11 cellular contexts compared by ENCODE assay signal in the genomic region with DNA sequence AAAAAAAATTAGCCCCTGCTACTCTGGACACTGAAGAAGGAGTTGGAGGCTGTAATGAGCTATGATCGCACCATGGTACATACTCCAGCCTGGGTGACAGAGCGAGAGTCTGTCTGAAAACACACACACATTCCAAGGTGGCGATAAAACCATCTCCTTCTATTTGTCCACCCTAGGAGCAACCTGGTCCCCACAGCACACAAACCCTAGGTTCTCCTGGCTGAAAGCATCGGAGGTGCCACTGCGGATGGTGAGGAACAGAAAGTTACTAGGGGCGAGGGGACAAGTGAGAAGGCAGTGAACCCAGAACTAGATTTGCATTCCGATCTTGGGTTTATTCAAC. TPM values are rescaled to one million over a fixed set of nuclear protein-coding genes. Genes with fewer than 3 reads are reported as not detected.
A peak's percentile ranks its signal among the peaks of the same experiment; 100 is the strongest.
DNase-seq lines count a peak whose midpoint lies in the region; ATAC-seq, FAIRE-seq and TF ChIP-seq lines count a peak whose summit lies in the region.
"Had no signal": no experiment of that assay in that cellular context is flagged by ENCODE, and none has a peak within 500 bp of the region (broad histone marks: within the 10 kb centered on the region; RNA-seq: fewer than 3 reads in every experiment).

No MANE protein-coding gene starts in this region.

- H3K79me2 ChIP-seq in K562 (ENCODE audit: control insufficient read depth, insufficient read depth, low read length), result peaks cover 47% of the 10 kb centered on the region

- no peaks in the 10 kb centered on the region for H3K9me3 ChIP-seq in K562 (replicated peaks; ENCODE audit: control insufficient read depth, insufficient read depth, low read depth, low read length)

- no peak overlapping the region; the same call in 2 of the 3 replicates for H3K27ac ChIP-seq in K562 (ENCODE audit: extremely low read depth, low read depth, low read length)

- intact Hi-C loops in K562 (cut with micrococcal nuclease), result loop anchor here (5.0 kb wide), 1 partner anchor 55 kb away; the partner anchor contains the start of gene CASKIN1

- peaks cover 11% of the 10 kb centered on the region for H3K4me1 Mint-ChIP-seq in activated CD8-positive, alpha-beta memory T cell treated with anti-CD3 and anti-CD28 coated beads, Interleukin-2, amount 10 ng/mL, durations not matched to agents 7 days and 5 days
- peaks cover 20% of the 10 kb centered on the region for H3K4me1 Mint-ChIP-seq in osteocyte (ENCODE audit: unreplicated experiment)

- peaks cover 43% of the 10 kb centered on the region for H3K36me3 Mint-ChIP-seq in activated CD8-positive, alpha-beta memory T cell treated with anti-CD3 and anti-CD28 coated beads, Interleukin-2, amount 10 ng/mL, durations not matched to agents 7 days and 5 days
- peaks cover 34% of the 10 kb centered on the region for H3K36me3 Mint-ChIP-seq in osteocyte (ENCODE audit: unreplicated experiment)

- no peak for ATAC-seq in activated CD8-positive, alpha-beta memory T cell treated with anti-CD3 and anti-CD28 coated beads, Interleukin-2, amount 10 ng/mL, durations not matched to agents 7 days and 5 days
- ATAC-seq in K562 (no peak), HG03159 (IDR thresholded peaks at IDR 0.05; ENCODE audit: unreplicated experiment) (no peak)

- POLR2A ChIA-PET in K562 (lab: Yijun Ruan, JAX), result interaction anchor here (0.6 to 3.7 kb wide), 9 partner anchors 9 to 250 kb away, joined by 3 to 40 read pairs (median 14); partner anchors contain the start of genes PGP, RNPS1 and TRAF7

- H3K9me3 Mint-ChIP-seq in activated CD8-positive, alpha-beta memory T cell treated with anti-CD3 and anti-CD28 coated beads, Interleukin-2, amount 10 ng/mL, durations not matched to agents 7 days and 5 days (ENCODE audit: low read depth), result no peaks in the 10 kb centered on the region
- H3K9me3 Mint-ChIP-seq in osteocyte (ENCODE audit: unreplicated experiment), result no peaks in the 10 kb centered on the region

- H3K27me3 Mint-ChIP-seq in activated CD8-positive, alpha-beta memory T cell treated with anti-CD3 and anti-CD28 coated beads, Interleukin-2, amount 10 ng/mL, durations not matched to agents 7 days and 5 days, result no peaks in the 10 kb centered on the region
- no peaks in the 10 kb centered on the region for H3K27me3 Mint-ChIP-seq in osteocyte (ENCODE audit: unreplicated experiment)

- H4K20me1 ChIP-seq in K562 (replicated peaks; ENCODE audit: control insufficient read depth, insufficient read depth, low read length), result 0 out of 2 replicates have a peak, but pooled peaks cover 3% of the 10 kb centered on the region

- TF ChIP-seq EP300 in K562 (IDR thresholded peaks at IDR 0.05; ENCODE audit: low read length), result no peak

- FAIRE-seq in K562 (lab: Jason Lieb, UNC), result peak; percentile 15

- no peak overlapping the region for H3K9ac ChIP-seq in K562 (ENCODE audit: insufficient read depth in 1 of 2, low read depth in 2 of 2, low read length in 2 of 2)

- BruUV-seq in K562 (replicated peaks; lab: Mats Ljungman, UMichigan), result no TSS peak

- TF ChIP-seq RAD21 in K562 (CRISPR knock-in tag; conservative IDR thresholded peaks at IDR 0.05 in 1 of 2, IDR thresholded peaks at IDR 0.05 in 1 of 2), result no peak

- H3K27me3 ChIP-seq in K562 (ENCODE audit: control insufficient read depth in 2 of 2, insufficient read depth in 2 of 2, low read length in 2 of 2), result no peaks in the 10 kb centered on the region

- H3K36me3 ChIP-seq in K562 (ENCODE audit: control insufficient read depth, insufficient read depth, low read length), result peaks cover 74% of the 10 kb centered on the region

- WGBS in K562 (ENCODE audit: insufficient coverage, low coverage, missing lambda C conversion rate), result 94% methylated on average over 7 of the region's 7 CpGs

- TF ChIP-seq POLR2A in K562 (conservative IDR thresholded peaks at IDR 0.05), result no peak

- H3K4me3 Mint-ChIP-seq in activated CD8-positive, alpha-beta memory T cell treated with anti-CD3 and anti-CD28 coated beads, Interleukin-2, amount 10 ng/mL, durations not matched to agents 7 days and 5 days, result peak overlapping the region; percentile 26
- H3K4me3 Mint-ChIP-seq in osteocyte (ENCODE audit: unreplicated experiment), result no peak overlapping the region

- peaks cover 8 to 24% of the 10 kb centered on the region in 2 experiments for H3K4me1 ChIP-seq in K562 (replicated peaks in 1 of 2; ENCODE audit: control insufficient read depth in 2 of 2, insufficient read depth in 2 of 2, low read length in 2 of 2)

- no peaks in the 10 kb centered on the region for H3K9me1 ChIP-seq in K562 (ENCODE audit: control insufficient read depth, insufficient read depth, low read length)

- peak overlapping the region; percentile 36 for H3K27ac Mint-ChIP-seq in activated CD8-positive, alpha-beta memory T cell treated with anti-CD3 and anti-CD28 coated beads, Interleukin-2, amount 10 ng/mL, durations not matched to agents 7 days and 5 days
- peak overlapping the region; percentile 69 for H3K27ac Mint-ChIP-seq in osteocyte (ENCODE audit: unreplicated experiment)

- in situ Hi-C loops in K562 (cut with MboI), result no loop called here

- no peak for DNase-seq in activated CD8-positive, alpha-beta memory T cell treated with anti-CD3 and anti-CD28 coated beads, Interleukin-2, amount 10 ng/mL, durations not matched to agents 7 days and 5 days
- DNase-seq in activated CD8-positive, alpha-beta memory T cell treated with anti-CD3 and anti-CD28 coated beads, Interleukin-2, amount 50 U/mL, for 48 hours, result no peak
- peak; percentile 44 for DNase-seq in M059J (ENCODE audit: low read depth)
- DNase-seq in K562 (ENCODE audit: extremely low read depth in 1 of 4, low spot score in 3 of 4), result no peak
- no peak for DNase-seq in osteocyte (ENCODE audit: extremely low spot score, unreplicated experiment)
- DNase-seq in SW480 (ENCODE audit: low spot score), result no peak
- no peak for DNase-seq in Ammon's horn (ENCODE audit: low spot score)
- DNase-seq: activated CD4-positive, alpha-beta T cell treated with anti-CD3 and anti-CD28 coated beads, Interleukin-2, amount 50 U/mL, for 1 hour; anterior cingulate cortex; NCI-H2227 treated with DMSO at 0.1 percent for 48 hours had no signal

- H3K4me3 ChIP-seq in K562, result no peak overlapping the region

- H3K4me2 ChIP-seq in K562 (ENCODE audit: insufficient read depth, low read length), result no peak overlapping the region

- CTCF ChIA-PET in activated CD8-positive, alpha-beta memory T cell treated with anti-CD3 and anti-CD28 coated beads, Interleukin-2, amount 10 ng/mL, durations not matched to agents 7 days and 5 days (lab: Charles Lee), result interaction anchor here (1.2 to 4.1 kb wide), 8 partner anchors 11 to 261 kb away, joined by 3 to 18 read pairs (median 6); partner anchors contain the start of genes ATP6V0C and RNPS1
- CTCF ChIA-PET in K562 (lab: Yijun Ruan, JAX; ENCODE audit: low intra/inter-chr PET ratio), result no interaction called here

- no peak overlapping the region for H2AFZ ChIP-seq in K562 (ENCODE audit: low read depth, low read length)

- TF ChIP-seq CTCF in K562 (IDR thresholded peaks at IDR 0.05 in 2 of 3, conservative IDR thresholded peaks at IDR 0.05 in 1 of 3; ENCODE audit: insufficient read depth in 2 of 3, low read depth in 1 of 3, low read length in 3 of 3) (no peak), osteocyte (IDR thresholded peaks at IDR 0.05) (no peak)

RNA-seq across cellular contexts. Expression of gene ECI1, which starts 1.4 kb away (rescaled TPM):
- 10 to 100 TPM; 48.9 to 57.3 TPM for total RNA-seq in activated CD8-positive, alpha-beta memory T cell treated with anti-CD3 and anti-CD28 coated beads, Interleukin-2, amount 10 ng/mL, durations not matched to agents 7 days and 5 days
- total RNA-seq in M059J (2014; rRNA removed; shearing (Covaris generic)), result 37.3 and 75.1 TPM in 2 replicates
- total RNA-seq in K562 (2011; cell fraction: chromatin; rRNA removed; ENCODE audit: low replicate concordance), result 82.7 and 201 TPM in 2 replicates
- 140 and 148 TPM in 2 replicates for total RNA-seq in K562 (2011; cell fraction: nucleolus; rRNA removed)
- total RNA-seq in K562 (2011; cell fraction: nucleoplasm; rRNA removed), result 85.4 and 93.3 TPM in 2 replicates
- 175 and 241 TPM in 2 replicates for total RNA-seq in K562 (2014; rRNA removed)
- total RNA-seq in K562 (2014; rRNA removed; fragmentation: Illumina TruSeq; extraction: Trizol), result 21.4 and 22.6 TPM in 2 replicates
- total RNA-seq in K562 (2015; rRNA removed; fragmentation: Illumina TruSeq; extraction: Trizol), result 54.0 and 55.0 TPM in 2 replicates
- 172 and 181 TPM in 2 replicates for total RNA-seq in K562 (2021)
- 70.5 and 106 TPM in 2 replicates for polyA plus RNA-seq in K562 (2011; rRNA removed)
- polyA plus RNA-seq in K562 (2011; cell fraction: cytosol; rRNA removed), result 147 and 284 TPM in 2 replicates
- polyA plus RNA-seq in K562 (2011; cell fraction: nucleus; rRNA removed), result 105 and 118 TPM in 2 replicates
- 136 and 268 TPM in 2 replicates for polyA plus RNA-seq in K562 (2012)
- 32.0 and 72.2 TPM in 2 replicates for polyA plus RNA-seq in K562 (2014; fragmentation: Illumina TruSeq; extraction: Trizol)
- polyA plus RNA-seq in K562 (2014; fragmentation: Nextera tagmentation; extraction: Ambion mirVana), result 1 to 10 TPM; 4.7 to 7.6 TPM
- polyA plus RNA-seq in K562 (2014; rRNA removed), result 189 and 199 TPM in 2 replicates
- polyA minus RNA-seq in K562 (2011; rRNA and poly(A)+ RNA removed), result 14.3 and 21.6 TPM in 2 replicates
- polyA minus RNA-seq in K562 (2011; cell fraction: cytosol; rRNA and poly(A)+ RNA removed), result 51.2 and 72.4 TPM in 2 replicates
- polyA minus RNA-seq in K562 (2011; cell fraction: nucleus; rRNA and poly(A)+ RNA removed), result 26.7 and 36.3 TPM in 2 replicates
- total RNA-seq in osteocyte, result 46.4 and 48.1 TPM in 2 replicates

RNA-seq across cellular contexts. Expression of gene RNPS1, which starts 15.1 kb away (rescaled TPM):
- total RNA-seq in activated CD8-positive, alpha-beta memory T cell treated with anti-CD3 and anti-CD28 coated beads, Interleukin-2, amount 10 ng/mL, durations not matched to agents 7 days and 5 days, result 100 to 1,000 TPM; 310 to 324 TPM
- total RNA-seq in M059J (2014; rRNA removed; shearing (Covaris generic)), result 164 and 181 TPM in 2 replicates
- 373 and 378 TPM in 2 replicates for total RNA-seq in K562 (2011; cell fraction: chromatin; rRNA removed; ENCODE audit: low replicate concordance)
- 251 and 274 TPM in 2 replicates for total RNA-seq in K562 (2011; cell fraction: nucleolus; rRNA removed)
- total RNA-seq in K562 (2011; cell fraction: nucleoplasm; rRNA removed), result 357 and 477 TPM in 2 replicates
- total RNA-seq in K562 (2014; rRNA removed) (252 and 305 TPM in 2 replicates), K562 (2014; rRNA removed; fragmentation: Illumina TruSeq; extraction: Trizol) (122 and 138 TPM in 2 replicates), K562 (2015; rRNA removed; fragmentation: Illumina TruSeq; extraction: Trizol) (188 and 196 TPM in 2 replicates), K562 (2021) (338 and 343 TPM in 2 replicates), osteocyte (140 and 149 TPM in 2 replicates)
- polyA plus RNA-seq in K562 (2011; rRNA removed) (202 and 211 TPM in 2 replicates), K562 (2014; fragmentation: Illumina TruSeq; extraction: Trizol) (307 and 351 TPM in 2 replicates), K562 (2014; fragmentation: Nextera tagmentation; extraction: Ambion mirVana) (10 to 100 TPM; 44.9 to 50.6 TPM), K562 (2014; rRNA removed) (286 and 343 TPM in 2 replicates)
- polyA plus RNA-seq in K562 (2011; cell fraction: cytosol; rRNA removed), result 319 and 500 TPM in 2 replicates
- polyA plus RNA-seq in K562 (2011; cell fraction: nucleus; rRNA removed), result 227 and 282 TPM in 2 replicates
- polyA plus RNA-seq in K562 (2012), result 240 and 340 TPM in 2 replicates
- 122 and 170 TPM in 2 replicates for polyA minus RNA-seq in K562 (2011; rRNA and poly(A)+ RNA removed)
- 137 and 148 TPM in 2 replicates for polyA minus RNA-seq in K562 (2011; cell fraction: cytosol; rRNA and poly(A)+ RNA removed)
- polyA minus RNA-seq in K562 (2011; cell fraction: nucleus; rRNA and poly(A)+ RNA removed), result 71.2 and 87.7 TPM in 2 replicates

RNA-seq across cellular contexts. Expression of gene DNASE1L2, which starts 16.5 kb away (rescaled TPM):
- 1 to 10 TPM; 1.5 to 2.0 TPM for total RNA-seq in activated CD8-positive, alpha-beta memory T cell treated with anti-CD3 and anti-CD28 coated beads, Interleukin-2, amount 10 ng/mL, durations not matched to agents 7 days and 5 days
- total RNA-seq in M059J (2014; rRNA removed; shearing (Covaris generic)), result 0.64 TPM in 1 of 2 replicates, not detected in the other
- 8.6 and 40.6 TPM in 2 replicates for total RNA-seq in K562 (2011; cell fraction: chromatin; rRNA removed; ENCODE audit: low replicate concordance)
- 34.9 and 37.8 TPM in 2 replicates for total RNA-seq in K562 (2011; cell fraction: nucleolus; rRNA removed)
- total RNA-seq in K562 (2011; cell fraction: nucleoplasm; rRNA removed), result 12.8 and 15.3 TPM in 2 replicates
- total RNA-seq in K562 (2014; rRNA removed) (2.2 and 2.6 TPM in 2 replicates), K562 (2014; rRNA removed; fragmentation: Illumina TruSeq; extraction: Trizol) (0.11 TPM in 1 of 2 replicates, not detected in the other), K562 (2015; rRNA removed; fragmentation: Illumina TruSeq; extraction: Trizol) (1.9 and 2.1 TPM in 2 replicates), K562 (2021) (2.7 and 4.1 TPM in 2 replicates), osteocyte (1.2 and 1.7 TPM in 2 replicates)
- polyA plus RNA-seq in K562 (2011; rRNA removed) (1.6 and 4.6 TPM in 2 replicates), K562 (2014; fragmentation: Illumina TruSeq; extraction: Trizol) (0.25 and 0.83 TPM in 2 replicates), K562 (2014; fragmentation: Nextera tagmentation; extraction: Ambion mirVana) (under 1 TPM in 1 of 2 experiments, not detected in 1; 0.08 TPM), K562 (2014; rRNA removed) (2.5 and 3.1 TPM in 2 replicates)
- 2.3 and 6.0 TPM in 2 replicates for polyA plus RNA-seq in K562 (2011; cell fraction: cytosol; rRNA removed)
- 47.3 and 57.1 TPM in 2 replicates for polyA plus RNA-seq in K562 (2011; cell fraction: nucleus; rRNA removed)
- polyA plus RNA-seq in K562 (2012), result 2.7 and 5.3 TPM in 2 replicates
- 0.11 and 0.45 TPM in 2 replicates for polyA minus RNA-seq in K562 (2011; rRNA and poly(A)+ RNA removed)
- polyA minus RNA-seq in K562 (2011; cell fraction: cytosol; rRNA and poly(A)+ RNA removed), result 0.38 and 1.8 TPM in 2 replicates
- polyA minus RNA-seq in K562 (2011; cell fraction: nucleus; rRNA and poly(A)+ RNA removed), result 5.1 and 6.1 TPM in 2 replicates

RNA-seq across cellular contexts. Expression of gene E4F1, which starts 29.4 kb away (rescaled TPM):
- total RNA-seq in activated CD8-positive, alpha-beta memory T cell treated with anti-CD3 and anti-CD28 coated beads, Interleukin-2, amount 10 ng/mL, durations not matched to agents 7 days and 5 days, result 10 to 100 TPM; 31.3 to 37.1 TPM
- 9.6 and 20.1 TPM in 2 replicates for total RNA-seq in M059J (2014; rRNA removed; shearing (Covaris generic))
- 59.2 and 250 TPM in 2 replicates for total RNA-seq in K562 (2011; cell fraction: chromatin; rRNA removed; ENCODE audit: low replicate concordance)
- 208 and 236 TPM in 2 replicates for total RNA-seq in K562 (2011; cell fraction: nucleolus; rRNA removed)
- total RNA-seq in K562 (2011; cell fraction: nucleoplasm; rRNA removed), result 68.1 and 94.3 TPM in 2 replicates
- total RNA-seq in K562 (2014; rRNA removed) (94.9 and 97.1 TPM in 2 replicates), K562 (2014; rRNA removed; fragmentation: Illumina TruSeq; extraction: Trizol) (3.7 and 5.5 TPM in 2 replicates), K562 (2015; rRNA removed; fragmentation: Illumina TruSeq; extraction: Trizol) (33.1 and 37.3 TPM in 2 replicates), K562 (2021) (53.2 and 63.2 TPM in 2 replicates), osteocyte (24.3 and 26.9 TPM in 2 replicates)
- polyA plus RNA-seq in K562 (2011; rRNA removed) (20.4 and 32.0 TPM in 2 replicates), K562 (2014; fragmentation: Illumina TruSeq; extraction: Trizol) (5.6 and 23.2 TPM in 2 replicates), K562 (2014; fragmentation: Nextera tagmentation; extraction: Ambion mirVana) (under 1 TPM; 0.48 to 0.96 TPM), K562 (2014; rRNA removed) (58.7 and 62.7 TPM in 2 replicates)
- polyA plus RNA-seq in K562 (2011; cell fraction: cytosol; rRNA removed), result 27.5 and 65.2 TPM in 2 replicates
- polyA plus RNA-seq in K562 (2011; cell fraction: nucleus; rRNA removed), result 215 and 329 TPM in 2 replicates
- polyA plus RNA-seq in K562 (2012), result 34.9 and 35.9 TPM in 2 replicates
- polyA minus RNA-seq in K562 (2011; rRNA and poly(A)+ RNA removed), result 5.5 and 8.4 TPM in 2 replicates
- 30.6 and 30.9 TPM in 2 replicates for polyA minus RNA-seq in K562 (2011; cell fraction: cytosol; rRNA and poly(A)+ RNA removed)
- polyA minus RNA-seq in K562 (2011; cell fraction: nucleus; rRNA and poly(A)+ RNA removed), result 67.1 and 68.3 TPM in 2 replicates

RNA-seq across cellular contexts. Expression of gene PGP, which starts 38.1 kb away (rescaled TPM):
- total RNA-seq in activated CD8-positive, alpha-beta memory T cell treated with anti-CD3 and anti-CD28 coated beads, Interleukin-2, amount 10 ng/mL, durations not matched to agents 7 days and 5 days, result 10 to 100 TPM; 29.8 to 34.8 TPM
- total RNA-seq in M059J (2014; rRNA removed; shearing (Covaris generic)), result 23.9 and 32.7 TPM in 2 replicates
- 31.1 and 74.2 TPM in 2 replicates for total RNA-seq in K562 (2011; cell fraction: chromatin; rRNA removed; ENCODE audit: low replicate concordance)
- total RNA-seq in K562 (2011; cell fraction: nucleolus; rRNA removed), result 69.6 and 75.5 TPM in 2 replicates
- total RNA-seq in K562 (2011; cell fraction: nucleoplasm; rRNA removed), result 40.6 and 42.6 TPM in 2 replicates
- total RNA-seq in K562 (2014; rRNA removed), result 57.6 and 70.2 TPM in 2 replicates
- total RNA-seq in K562 (2014; rRNA removed; fragmentation: Illumina TruSeq; extraction: Trizol), result 8.5 and 11.4 TPM in 2 replicates
- 24.1 and 26.5 TPM in 2 replicates for total RNA-seq in K562 (2015; rRNA removed; fragmentation: Illumina TruSeq; extraction: Trizol)
- total RNA-seq in K562 (2021), result 44.9 and 49.6 TPM in 2 replicates
- 19.6 and 27.9 TPM in 2 replicates for polyA plus RNA-seq in K562 (2011; rRNA removed)
- polyA plus RNA-seq in K562 (2011; cell fraction: cytosol; rRNA removed), result 27.6 and 84.2 TPM in 2 replicates
- 92.6 and 123 TPM in 2 replicates for polyA plus RNA-seq in K562 (2011; cell fraction: nucleus; rRNA removed)
- polyA plus RNA-seq in K562 (2012), result 33.7 and 34.1 TPM in 2 replicates
- 14.2 and 20.7 TPM in 2 replicates for polyA plus RNA-seq in K562 (2014; fragmentation: Illumina TruSeq; extraction: Trizol)
- polyA plus RNA-seq in K562 (2014; fragmentation: Nextera tagmentation; extraction: Ambion mirVana), result 1 to 10 TPM; 1.1 to 3.0 TPM
- 54.0 and 55.6 TPM in 2 replicates for polyA plus RNA-seq in K562 (2014; rRNA removed)
- polyA minus RNA-seq in K562 (2011; rRNA and poly(A)+ RNA removed), result 7.3 and 7.4 TPM in 2 replicates
- 13.6 and 18.7 TPM in 2 replicates for polyA minus RNA-seq in K562 (2011; cell fraction: cytosol; rRNA and poly(A)+ RNA removed)
- polyA minus RNA-seq in K562 (2011; cell fraction: nucleus; rRNA and poly(A)+ RNA removed), result 29.8 and 32.1 TPM in 2 replicates
- 14.1 and 15.0 TPM in 2 replicates for total RNA-seq in osteocyte
